Comparison of ENCODE assay signal across 8 cellular contexts in genomic region chr1:38873027-38873969, GRCh38. TPM values are rescaled to one million over a fixed set of nuclear protein-coding genes. Genes with fewer than 3 reads are reported as not detected.
DNase-seq lines count a peak whose midpoint lies in the region; ATAC-seq, FAIRE-seq and TF ChIP-seq lines count a peak whose summit lies in the region.

Gene MYCBP, minus strand, starts transcription at chr1:38873348. Its CDS starts 43 bp downstream, at chr1:38873305.

- DNase-seq in GM12864 (ENCODE audit: low read depth) (peak; percentile 92), NCI-H1417 (lab: John Stamatoyannopoulos, UW) (peak; percentile 90 to 96 (median 91)), SW 1271 (lab: John Stamatoyannopoulos, UW) (peak; percentile 54 to 90), Right ventricle myocardium superior (peak; percentile 97), pancreas (peak; percentile 94 to 99 (median 96)), tibial artery (peak; percentile 93 to 98)
- DNase-seq in activated naive CD8-positive, alpha-beta T cell treated with anti-CD3 and anti-CD28 coated beads, Interleukin-2, amount 50 U/mL, for 16 hours (ENCODE audit: low read depth, low spot score): peak; percentile 93

- no peak for TF ChIP-seq CTCF in GM12864 (IDR thresholded peaks at IDR 0.05; ENCODE audit: low read depth, low read length, missing control alignments)
- no peak for TF ChIP-seq CTCF in pancreas (IDR thresholded peaks at IDR 0.05)
- TF ChIP-seq CTCF in tibial artery (IDR thresholded peaks at IDR 0.05): peak; percentile 21 to 50

- WGBS in pancreas, 2 donors: 0% methylated on average over 68 to 69 of the region's 69 CpGs

- H3K4me3 ChIP-seq in GM12864 (ENCODE audit: low read depth, low read length) (peak within 1 kb of the TSS; percentile 83), pancreas (peak within 1 kb of the TSS; percentile 60 to 89 (median 88)), tibial artery (peak within 1 kb of the TSS; percentile 74 to 91)

- intact Hi-C loops in Right ventricle myocardium superior (cut with DNase I): no loop called here
- intact Hi-C loops in pancreas (cut with DNase I): no loop called here
- intact Hi-C loops in tibial artery (cut with DNase I; ENCODE audit: low total_unique reads): no loop called here

- no peaks in the 10 kb centered on the region for H3K9me3 ChIP-seq in pancreas
- no peaks in the 10 kb centered on the region for H3K9me3 ChIP-seq in tibial artery

- ATAC-seq in HG02759 (IDR thresholded peaks at IDR 0.05; ENCODE audit: unreplicated experiment): peak; percentile 97
- ATAC-seq in Right ventricle myocardium superior (ENCODE audit: poor library complexity): peak; percentile 99
- ATAC-seq in pancreas: peak; percentile 99 to 100 (median 99)

- H3K27me3 ChIP-seq in pancreas (no peaks in the 10 kb centered on the region), tibial artery (no peaks in the 10 kb centered on the region)

- FAIRE-seq in pancreas (lab: Jason Lieb, UNC): peak; percentile 41

- H3K36me3 ChIP-seq in pancreas (no peaks in the 10 kb centered on the region), tibial artery (no peaks in the 10 kb centered on the region)

- H3K27ac ChIP-seq in pancreas: peak within 1 kb of the TSS; percentile 20 to 70 (median 56)
- peak within 1 kb of the TSS; percentile 62 to 77 for H3K27ac ChIP-seq in tibial artery

- H3K4me1 ChIP-seq in pancreas (peaks cover 0 to 12% (median 4%) of the 10 kb centered on the region in 3 donors), tibial artery (peaks cover 0 to 22% (median 14%) of the 10 kb centered on the region in 4 donors)

RNA-seq across cellular contexts. Expression of gene MYCBP, which starts in this region (rescaled TPM):
- total RNA-seq in Right ventricle myocardium superior (14.1 TPM), pancreas (10 to 100 TPM in 4 of 6 donors, 1 to 10 TPM in 2; 6.1 to 16.1 (median 10.9) TPM)
- 1 to 10 TPM; 6.8 to 8.7 TPM for polyA plus RNA-seq in pancreas

Comparison
In these comparisons a context has a peak if more than half of its experiments do, and no peak if none do; other contexts are left out.
1. Peak in every context shown above with its lines: DNase-seq, ATAC-seq, H3K4me3 ChIP-seq and H3K27ac ChIP-seq.
2. CTCF ChIP-seq: peak in tibial artery (2 of 2); none in GM12864 (single experiment) and pancreas (0 of 4).